ENCODE assay signal across 9 cellular contexts in genomic region chr4:27318740-27319139, GRCh38.
DNase-seq lines count a peak whose midpoint lies in the region; ATAC-seq, FAIRE-seq and TF ChIP-seq lines count a peak whose summit lies in the region.
"Had no signal": no experiment of that assay in that cellular context is flagged by ENCODE, and none has a peak within 500 bp of the region (broad histone marks: within the 10 kb centered on the region; RNA-seq: fewer than 3 reads in every experiment).

No MANE protein-coding gene starts in this region.

- no peaks in the 10 kb centered on the region for H4K20me1 ChIP-seq in HepG2 (ENCODE audit: insufficient read depth, low read length)

- 3% methylated on average over 6 of the region's 6 CpGs for WGBS in HepG2 (ENCODE audit: low lambda C conversion rate)
- 13 to 25% (median 18%) methylated on average over 6 of the region's 6 CpGs for WGBS in adrenal gland, 4 donors

- TF ChIP-seq CTCF in HepG2 (CRISPR knock-in tag; IDR thresholded peaks at IDR 0.05) (peak; percentile 66), adrenal gland (IDR thresholded peaks at IDR 0.05) (peak in 2 of 6 experiments; percentile 23 to 24)

- no peak overlapping the region for H3K4me3 Mint-ChIP-seq in activated naive CD4-positive, alpha-beta T cell treated with anti-CD3 and anti-CD28 coated beads, Interleukin-2, amount 10 ng/mL, durations not matched to agents 7 days and 5 days
- H3K4me3 Mint-ChIP-seq: naive thymus-derived CD4-positive, alpha-beta T cell had no signal

- H3K4me1 ChIP-seq in adipocyte (ENCODE audit: control insufficient read depth, insufficient read depth, low read length) (no peaks in the 10 kb centered on the region), HepG2 (ENCODE audit: insufficient read depth, low read length) (no peaks in the 10 kb centered on the region), adrenal gland (replicated peaks in 1 of 2) (no peaks in the 10 kb centered on the region)

- peak; percentile 33 for DNase-seq in activated naive CD4-positive, alpha-beta T cell treated with anti-CD3 and anti-CD28 coated beads, Interleukin-2, amount 10 ng/mL, durations not matched to agents 7 days and 5 days
- DNase-seq in activated naive CD4-positive, alpha-beta T cell (lab: John Stamatoyannopoulos, UW), result no peak
- DNase-seq in Kasumi-1 (lab: John Stamatoyannopoulos, UW) (peak; percentile 81 to 90), adipocyte (ENCODE audit: low read depth) (peak; percentile 5), HepG2 (ENCODE audit: low spot score) (peak; percentile 22), adrenal gland (no peak), activated gamma-delta T cell treated with Interleukin-2 at 50 U/mL for 16 hours (no peak)

- H3K9ac ChIP-seq in adipocyte (ENCODE audit: low read length), result peak overlapping the region; percentile 4
- no peak overlapping the region for H3K9ac ChIP-seq in HepG2 (ENCODE audit: insufficient read depth, low read depth, low read length)

- peak; percentile 73 for FAIRE-seq in HepG2 (lab: Jason Lieb, UNC)

- TF ChIP-seq POLR2A in HepG2 (IDR thresholded peaks at IDR 0.05; ENCODE audit: insufficient read depth in 1 of 2, low read depth in 2 of 2, low read length in 2 of 2) (no peak), adrenal gland (IDR thresholded peaks at IDR 0.05) (no peak)

- H2AFZ ChIP-seq in HepG2 (ENCODE audit: low read length), result no peak overlapping the region

- H3K79me2 ChIP-seq in HepG2 (ENCODE audit: insufficient read depth, low read length), result no peaks in the 10 kb centered on the region

- intact Hi-C loops in HepG2 (cut with micrococcal nuclease; ENCODE audit: unreplicated experiment) (loop anchor here (1.0 kb wide), 2 partner anchors 142 to 270 kb away; no protein-coding TSS in a partner anchor), adrenal gland (cut with DNase I) (no loop called here)

- no peak overlapping the region for H3K4me2 ChIP-seq in HepG2 (ENCODE audit: low read depth, low read length)

- H3K27ac ChIP-seq in HepG2 (ENCODE audit: extremely low read length, insufficient read depth, low read length) (no peak overlapping the region), adrenal gland (no peak overlapping the region)

- no peak for TF ChIP-seq EP300 in HepG2 (IDR thresholded peaks at IDR 0.05; ENCODE audit: low read depth in 2 of 2, low read length in 2 of 2)
- no peak for TF ChIP-seq EP300 in HepG2 (CRISPR knock-in tag; IDR thresholded peaks at IDR 0.05; ENCODE audit: borderline replicate concordance)

- H3K4me3 ChIP-seq in adipocyte (ENCODE audit: low read length) (no peak overlapping the region), HepG2 (replicated peaks in 1 of 3; ENCODE audit: insufficient read depth in 1 of 3, low read depth in 2 of 3, low read length in 3 of 3) (no peak overlapping the region), adrenal gland (no peak overlapping the region)

- no peak overlapping the region for H3K27ac Mint-ChIP-seq in activated naive CD4-positive, alpha-beta T cell treated with anti-CD3 and anti-CD28 coated beads, Interleukin-2, amount 10 ng/mL, durations not matched to agents 7 days and 5 days

- no peaks in the 10 kb centered on the region for H3K9me3 Mint-ChIP-seq in activated naive CD4-positive, alpha-beta T cell treated with anti-CD3 and anti-CD28 coated beads, Interleukin-2, amount 10 ng/mL, durations not matched to agents 7 days and 5 days

- CTCF ChIA-PET in activated naive CD4-positive, alpha-beta T cell treated with anti-CD3 and anti-CD28 coated beads, Interleukin-2, amount 10 ng/mL, durations not matched to agents 7 days and 5 days (lab: Charles Lee), result interaction anchor here (2.9 kb wide), 1 partner anchor 271 kb away, joined by 11 read pairs; no protein-coding TSS in a partner anchor
- CTCF ChIA-PET in HepG2 (lab: Yijun Ruan, JAX; ENCODE audit: low intra/inter-chr PET ratio, low total read pairs), result interaction anchor here (2.0 kb wide), 1 partner anchor 271 kb away, joined by 18 read pairs; no protein-coding TSS in a partner anchor

- H3K36me3 Mint-ChIP-seq in activated naive CD4-positive, alpha-beta T cell treated with anti-CD3 and anti-CD28 coated beads, Interleukin-2, amount 10 ng/mL, durations not matched to agents 7 days and 5 days, result no peaks in the 10 kb centered on the region

- POLR2A ChIA-PET in HepG2 (lab: Yijun Ruan, JAX), result no interaction called here

- H3K36me3 ChIP-seq in adipocyte (ENCODE audit: control insufficient read depth, insufficient read depth, low read length, severe bottlenecking) (no peaks in the 10 kb centered on the region), HepG2 (replicated peaks in 1 of 2; ENCODE audit: control insufficient read depth in 1 of 2, insufficient read depth in 2 of 2, low read length in 2 of 2) (no peaks in the 10 kb centered on the region), adrenal gland (replicated peaks in 1 of 2) (no peaks in the 10 kb centered on the region)

- H3K4me1 Mint-ChIP-seq in activated naive CD4-positive, alpha-beta T cell treated with anti-CD3 and anti-CD28 coated beads, Interleukin-2, amount 10 ng/mL, durations not matched to agents 7 days and 5 days, result no peaks in the 10 kb centered on the region
- H3K4me1 Mint-ChIP-seq: naive thymus-derived CD4-positive, alpha-beta T cell had no signal

- 0 out of 2 replicates have a peak, but pooled peaks have one; percentile 26 for TF ChIP-seq RAD21 in HepG2 (CRISPR knock-in tag; IDR thresholded peaks at IDR 0.05)

- BruUV-seq in HepG2 (replicated peaks; lab: Mats Ljungman, UMichigan), result no TSS peak

- ATAC-seq in HepG2, result peak; percentile 84
- ATAC-seq in GM21526 (IDR thresholded peaks at IDR 0.05; ENCODE audit: low FRiP score, unreplicated experiment), result no peak
- ATAC-seq: naive thymus-derived CD4-positive, alpha-beta T cell had no signal

- no peaks in the 10 kb centered on the region for H3K27me3 Mint-ChIP-seq in activated naive CD4-positive, alpha-beta T cell treated with anti-CD3 and anti-CD28 coated beads, Interleukin-2, amount 10 ng/mL, durations not matched to agents 7 days and 5 days

- H3K9me3 ChIP-seq in adipocyte (ENCODE audit: control insufficient read depth, low read length) (no peaks in the 10 kb centered on the region), HepG2 (ENCODE audit: low read length) (no peaks in the 10 kb centered on the region), adrenal gland (replicated peaks in 1 of 3) (no peaks in the 10 kb centered on the region)

- in situ Hi-C loops in HepG2 (cut with HindIII; ENCODE audit: extremely low pct_ligation_motif_present, low pct_unique_long_range_greater_than_20kb), result loop anchor here (5.0 kb wide), 1 partner anchor 271 kb away; no protein-coding TSS in a partner anchor

- no peaks in the 10 kb centered on the region for H3K27me3 ChIP-seq in adipocyte (replicated peaks; ENCODE audit: control insufficient read depth, insufficient read depth, low read length)
- no peaks in the 10 kb centered on the region for H3K27me3 ChIP-seq in HepG2 (ENCODE audit: control insufficient read depth in 1 of 2, insufficient read depth in 2 of 2, low read length in 2 of 2)
- no peaks in the 10 kb centered on the region for H3K27me3 ChIP-seq in adrenal gland

TF ChIP-seq in HepG2, 621 proteins besides CTCF, POLR2A, EP300 and RAD21:
- TF ChIP-seq POLR2AphosphoS2 (IDR thresholded peaks at IDR 0.05; ENCODE audit: low read depth, low read length) (no peak), STAG1 (CRISPR knock-in tag; IDR thresholded peaks at IDR 0.05) (peak; percentile 70), CEBPG (CRISPR knock-in tag; IDR thresholded peaks at IDR 0.05) (no peak), SMC3 (IDR thresholded peaks at IDR 0.05; ENCODE audit: low read length) (peak; percentile 74)

Comparison
In these comparisons a context has a peak if more than half of its experiments do, and no peak if none do; other contexts are left out.
1. DNase-seq: peak in activated naive CD4-positive, alpha-beta T cell treated with anti-CD3 and anti-CD28 coated beads, Interleukin-2, amount 10 ng/mL, durations not matched to agents 7 days and 5 days (single experiment), Kasumi-1 (2 of 2), adipocyte (single experiment) and HepG2 (single experiment); none in activated naive CD4-positive, alpha-beta T cell (0 of 4), adrenal gland (0 of 7) and activated gamma-delta T cell treated with Interleukin-2 at 50 U/mL for 16 hours (single experiment).